ENCODE assay signal across 1 cellular context in the genomic region with DNA sequence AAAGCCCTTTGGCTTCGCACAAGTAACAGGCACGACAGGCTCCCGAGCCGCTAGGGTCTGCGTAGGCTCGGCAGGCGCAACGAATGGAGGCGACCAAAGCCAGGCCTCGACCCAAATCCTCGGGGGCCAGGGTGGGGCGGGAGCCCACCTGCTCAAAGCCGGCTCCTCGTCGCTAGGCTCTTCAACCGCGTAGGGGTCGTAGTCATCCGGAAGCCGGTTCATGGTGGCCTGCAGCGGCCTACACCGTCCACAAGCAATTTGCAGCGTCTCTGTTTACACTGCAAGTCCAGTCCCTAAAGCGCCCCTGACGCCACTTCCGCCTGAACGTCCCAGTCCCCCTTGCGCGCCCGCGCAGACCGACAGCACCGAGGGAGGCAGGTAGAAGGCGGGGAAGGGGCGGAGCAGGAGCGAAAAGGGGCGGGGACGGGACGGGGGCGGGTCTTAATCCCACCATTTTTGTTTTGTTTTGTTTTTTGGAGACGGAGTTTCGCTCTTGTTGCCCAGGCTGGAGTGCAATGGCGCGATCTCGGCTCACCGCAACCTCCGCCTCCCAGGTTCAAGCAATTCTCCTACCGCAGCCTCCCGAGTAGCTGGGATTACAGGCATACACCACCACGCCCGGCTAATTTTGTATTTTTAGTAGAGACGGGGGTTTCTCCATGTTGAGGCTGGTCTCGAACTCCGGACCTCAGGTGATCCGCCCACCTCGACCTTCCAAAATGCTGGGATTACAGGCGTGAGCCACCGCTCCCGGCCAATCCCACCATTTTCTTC.
A peak's percentile ranks its signal among the peaks of the same experiment; 100 is the strongest.
TF ChIP-seq lines count a peak whose summit lies in the region.

A gene with protein sequence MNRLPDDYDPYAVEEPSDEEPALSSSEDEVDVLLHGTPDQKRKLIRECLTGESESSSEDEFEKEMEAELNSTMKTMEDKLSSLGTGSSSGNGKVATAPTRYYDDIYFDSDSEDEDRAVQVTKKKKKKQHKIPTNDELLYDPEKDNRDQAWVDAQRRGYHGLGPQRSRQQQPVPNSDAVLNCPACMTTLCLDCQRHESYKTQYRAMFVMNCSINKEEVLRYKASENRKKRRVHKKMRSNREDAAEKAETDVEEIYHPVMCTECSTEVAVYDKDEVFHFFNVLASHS (minus strand): TSS at position 295 of the 774 bp plus-strand sequence. CDS start 73 bp downstream, at position 222.

TF ChIP-seq in GM12878, 131 proteins besides CTCF, POLR2A, EP300 and RAD21 (continued from another document and continues in another):
- TF ChIP-seq RB1 (IDR thresholded peaks at IDR 0.05; ENCODE audit: borderline replicate concordance) (0 out of 2 replicates have a peak, but pooled peaks have one; percentile 60), PAX8 (IDR thresholded peaks at IDR 0.05) (no peak), YY1 (IDR thresholded peaks at IDR 0.05; ENCODE audit: low read depth, low read length) (peak; percentile 25; the same call in 1 of the 2 replicates), TBL1XR1 (IDR thresholded peaks at IDR 0.05; ENCODE audit: low read depth, low read length) (0 out of 2 replicates have a peak, but pooled peaks have one; percentile 10), BRCA1 (IDR thresholded peaks at IDR 0.05; ENCODE audit: low read depth, low read length) (no peak), RFX5 (IDR thresholded peaks at IDR 0.05; ENCODE audit: low read depth, low read length) (no peak), POLR2AphosphoS2 (IDR thresholded peaks at IDR 0.05; ENCODE audit: low read depth, low read length) (peak; percentile 90), HCFC1 (IDR thresholded peaks at IDR 0.05; ENCODE audit: low read length) (peak; percentile 51), ZNF24 (IDR thresholded peaks at IDR 0.05) (no peak), CEBPB (IDR thresholded peaks at IDR 0.05; ENCODE audit: borderline replicate concordance in 1 of 2, low read depth in 2 of 2, low read length in 2 of 2) (no peak), CHD2 (IDR thresholded peaks at IDR 0.05; ENCODE audit: borderline replicate concordance, low read depth, low read length) (0 out of 2 replicates have a peak, but pooled peaks have one; percentile 30), PML (IDR thresholded peaks at IDR 0.05; ENCODE audit: low read length) (peak; percentile 50; the same call in 1 of the 2 replicates), BCL11A (IDR thresholded peaks at IDR 0.05; ENCODE audit: low read depth, low read length) (no peak), CREM (IDR thresholded peaks at IDR 0.05; ENCODE audit: low read depth) (peak; percentile 85), ATF7 (IDR thresholded peaks at IDR 0.05; ENCODE audit: low read depth) (peak; percentile 50), ZNF622 (IDR thresholded peaks at IDR 0.05) (no peak), SMARCA5 (IDR thresholded peaks at IDR 0.05) (peak; percentile 67), NR2F1 (conservative IDR thresholded peaks at IDR 0.05) (no peak), CBX5 (IDR thresholded peaks at IDR 0.05; ENCODE audit: low read depth) (no peak), TAF1 (IDR thresholded peaks at IDR 0.05; ENCODE audit: borderline replicate concordance, low read depth, low read length) (peak; percentile 40; the same call in 1 of the 2 replicates), PAX5 (IDR thresholded peaks at IDR 0.05; ENCODE audit: borderline replicate concordance, low read depth, low read length) (no peak), ASH2L (IDR thresholded peaks at IDR 0.05; ENCODE audit: borderline replicate concordance, low read depth) (no peak), IKZF1 (conservative IDR thresholded peaks at IDR 0.05) (peak; percentile 49), SPI1 (IDR thresholded peaks at IDR 0.05; ENCODE audit: borderline replicate concordance, insufficient read depth, low read depth, low read length) (peak; percentile 58), MEF2B (IDR thresholded peaks at IDR 0.05; ENCODE audit: partially characterized antibody, poor library complexity, severe bottlenecking) (peak; percentile 43), POLR2AphosphoS5 (IDR thresholded peaks at IDR 0.05; ENCODE audit: low read length) (peak; percentile 86), SREBF2 (IDR thresholded peaks at IDR 0.05; ENCODE audit: low read length) (no peak)
- TF ChIP-seq, protein P1, sequence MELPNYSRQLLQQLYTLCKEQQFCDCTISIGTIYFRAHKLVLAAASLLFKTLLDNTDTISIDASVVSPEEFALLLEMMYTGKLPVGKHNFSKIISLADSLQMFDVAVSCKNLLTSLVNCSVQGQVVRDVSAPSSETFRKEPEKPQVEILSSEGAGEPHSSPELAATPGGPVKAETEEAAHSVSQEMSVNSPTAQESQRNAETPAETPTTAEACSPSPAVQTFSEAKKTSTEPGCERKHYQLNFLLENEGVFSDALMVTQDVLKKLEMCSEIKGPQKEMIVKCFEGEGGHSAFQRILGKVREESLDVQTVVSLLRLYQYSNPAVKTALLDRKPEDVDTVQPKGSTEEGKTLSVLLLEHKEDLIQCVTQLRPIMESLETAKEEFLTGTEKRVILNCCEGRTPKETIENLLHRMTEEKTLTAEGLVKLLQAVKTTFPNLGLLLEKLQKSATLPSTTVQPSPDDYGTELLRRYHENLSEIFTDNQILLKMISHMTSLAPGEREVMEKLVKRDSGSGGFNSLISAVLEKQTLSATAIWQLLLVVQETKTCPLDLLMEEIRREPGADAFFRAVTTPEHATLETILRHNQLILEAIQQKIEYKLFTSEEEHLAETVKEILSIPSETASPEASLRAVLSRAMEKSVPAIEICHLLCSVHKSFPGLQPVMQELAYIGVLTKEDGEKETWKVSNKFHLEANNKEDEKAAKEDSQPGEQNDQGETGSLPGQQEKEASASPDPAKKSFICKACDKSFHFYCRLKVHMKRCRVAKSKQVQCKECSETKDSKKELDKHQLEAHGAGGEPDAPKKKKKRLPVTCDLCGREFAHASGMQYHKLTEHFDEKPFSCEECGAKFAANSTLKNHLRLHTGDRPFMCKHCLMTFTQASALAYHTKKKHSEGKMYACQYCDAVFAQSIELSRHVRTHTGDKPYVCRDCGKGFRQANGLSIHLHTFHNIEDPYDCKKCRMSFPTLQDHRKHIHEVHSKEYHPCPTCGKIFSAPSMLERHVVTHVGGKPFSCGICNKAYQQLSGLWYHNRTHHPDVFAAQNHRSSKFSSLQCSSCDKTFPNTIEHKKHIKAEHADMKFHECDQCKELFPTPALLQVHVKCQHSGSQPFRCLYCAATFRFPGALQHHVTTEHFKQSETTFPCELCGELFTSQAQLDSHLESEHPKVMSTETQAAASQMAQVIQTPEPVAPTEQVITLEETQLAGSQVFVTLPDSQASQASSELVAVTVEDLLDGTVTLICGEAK (IDR thresholded peaks at IDR 0.05; ENCODE audit: borderline replicate concordance), result peak; percentile 78; the same call in 1 of the 2 replicates
- TF ChIP-seq, protein P2, sequence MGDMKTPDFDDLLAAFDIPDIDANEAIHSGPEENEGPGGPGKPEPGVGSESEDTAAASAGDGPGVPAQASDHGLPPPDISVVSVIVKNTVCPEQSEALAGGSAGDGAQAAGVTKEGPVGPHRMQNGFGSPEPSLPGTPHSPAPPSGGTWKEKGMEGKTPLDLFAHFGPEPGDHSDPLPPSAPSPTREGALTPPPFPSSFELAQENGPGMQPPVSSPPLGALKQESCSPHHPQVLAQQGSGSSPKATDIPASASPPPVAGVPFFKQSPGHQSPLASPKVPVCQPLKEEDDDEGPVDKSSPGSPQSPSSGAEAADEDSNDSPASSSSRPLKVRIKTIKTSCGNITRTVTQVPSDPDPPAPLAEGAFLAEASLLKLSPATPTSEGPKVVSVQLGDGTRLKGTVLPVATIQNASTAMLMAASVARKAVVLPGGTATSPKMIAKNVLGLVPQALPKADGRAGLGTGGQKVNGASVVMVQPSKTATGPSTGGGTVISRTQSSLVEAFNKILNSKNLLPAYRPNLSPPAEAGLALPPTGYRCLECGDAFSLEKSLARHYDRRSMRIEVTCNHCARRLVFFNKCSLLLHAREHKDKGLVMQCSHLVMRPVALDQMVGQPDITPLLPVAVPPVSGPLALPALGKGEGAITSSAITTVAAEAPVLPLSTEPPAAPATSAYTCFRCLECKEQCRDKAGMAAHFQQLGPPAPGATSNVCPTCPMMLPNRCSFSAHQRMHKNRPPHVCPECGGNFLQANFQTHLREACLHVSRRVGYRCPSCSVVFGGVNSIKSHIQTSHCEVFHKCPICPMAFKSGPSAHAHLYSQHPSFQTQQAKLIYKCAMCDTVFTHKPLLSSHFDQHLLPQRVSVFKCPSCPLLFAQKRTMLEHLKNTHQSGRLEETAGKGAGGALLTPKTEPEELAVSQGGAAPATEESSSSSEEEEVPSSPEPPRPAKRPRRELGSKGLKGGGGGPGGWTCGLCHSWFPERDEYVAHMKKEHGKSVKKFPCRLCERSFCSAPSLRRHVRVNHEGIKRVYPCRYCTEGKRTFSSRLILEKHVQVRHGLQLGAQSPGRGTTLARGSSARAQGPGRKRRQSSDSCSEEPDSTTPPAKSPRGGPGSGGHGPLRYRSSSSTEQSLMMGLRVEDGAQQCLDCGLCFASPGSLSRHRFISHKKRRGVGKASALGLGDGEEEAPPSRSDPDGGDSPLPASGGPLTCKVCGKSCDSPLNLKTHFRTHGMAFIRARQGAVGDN (IDR thresholded peaks at IDR 0.05), result peak; percentile 86
- TF ChIP-seq, protein P3, sequence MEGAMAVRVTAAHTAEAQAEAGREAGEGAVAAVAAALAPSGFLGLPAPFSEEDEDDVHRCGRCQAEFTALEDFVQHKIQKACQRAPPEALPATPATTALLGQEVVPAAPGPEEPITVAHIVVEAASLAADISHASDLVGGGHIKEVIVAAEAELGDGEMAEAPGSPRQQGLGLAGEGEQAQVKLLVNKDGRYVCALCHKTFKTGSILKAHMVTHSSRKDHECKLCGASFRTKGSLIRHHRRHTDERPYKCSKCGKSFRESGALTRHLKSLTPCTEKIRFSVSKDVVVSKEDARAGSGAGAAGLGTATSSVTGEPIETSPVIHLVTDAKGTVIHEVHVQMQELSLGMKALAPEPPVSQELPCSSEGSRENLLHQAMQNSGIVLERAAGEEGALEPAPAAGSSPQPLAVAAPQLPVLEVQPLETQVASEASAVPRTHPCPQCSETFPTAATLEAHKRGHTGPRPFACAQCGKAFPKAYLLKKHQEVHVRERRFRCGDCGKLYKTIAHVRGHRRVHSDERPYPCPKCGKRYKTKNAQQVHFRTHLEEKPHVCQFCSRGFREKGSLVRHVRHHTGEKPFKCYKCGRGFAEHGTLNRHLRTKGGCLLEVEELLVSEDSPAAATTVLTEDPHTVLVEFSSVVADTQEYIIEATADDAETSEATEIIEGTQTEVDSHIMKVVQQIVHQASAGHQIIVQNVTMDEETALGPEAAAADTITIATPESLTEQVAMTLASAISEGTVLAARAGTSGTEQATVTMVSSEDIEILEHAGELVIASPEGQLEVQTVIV (IDR thresholded peaks at IDR 0.05; ENCODE audit: borderline replicate concordance, partially characterized antibody), result peak; percentile 22
- TF ChIP-seq, protein P4, sequence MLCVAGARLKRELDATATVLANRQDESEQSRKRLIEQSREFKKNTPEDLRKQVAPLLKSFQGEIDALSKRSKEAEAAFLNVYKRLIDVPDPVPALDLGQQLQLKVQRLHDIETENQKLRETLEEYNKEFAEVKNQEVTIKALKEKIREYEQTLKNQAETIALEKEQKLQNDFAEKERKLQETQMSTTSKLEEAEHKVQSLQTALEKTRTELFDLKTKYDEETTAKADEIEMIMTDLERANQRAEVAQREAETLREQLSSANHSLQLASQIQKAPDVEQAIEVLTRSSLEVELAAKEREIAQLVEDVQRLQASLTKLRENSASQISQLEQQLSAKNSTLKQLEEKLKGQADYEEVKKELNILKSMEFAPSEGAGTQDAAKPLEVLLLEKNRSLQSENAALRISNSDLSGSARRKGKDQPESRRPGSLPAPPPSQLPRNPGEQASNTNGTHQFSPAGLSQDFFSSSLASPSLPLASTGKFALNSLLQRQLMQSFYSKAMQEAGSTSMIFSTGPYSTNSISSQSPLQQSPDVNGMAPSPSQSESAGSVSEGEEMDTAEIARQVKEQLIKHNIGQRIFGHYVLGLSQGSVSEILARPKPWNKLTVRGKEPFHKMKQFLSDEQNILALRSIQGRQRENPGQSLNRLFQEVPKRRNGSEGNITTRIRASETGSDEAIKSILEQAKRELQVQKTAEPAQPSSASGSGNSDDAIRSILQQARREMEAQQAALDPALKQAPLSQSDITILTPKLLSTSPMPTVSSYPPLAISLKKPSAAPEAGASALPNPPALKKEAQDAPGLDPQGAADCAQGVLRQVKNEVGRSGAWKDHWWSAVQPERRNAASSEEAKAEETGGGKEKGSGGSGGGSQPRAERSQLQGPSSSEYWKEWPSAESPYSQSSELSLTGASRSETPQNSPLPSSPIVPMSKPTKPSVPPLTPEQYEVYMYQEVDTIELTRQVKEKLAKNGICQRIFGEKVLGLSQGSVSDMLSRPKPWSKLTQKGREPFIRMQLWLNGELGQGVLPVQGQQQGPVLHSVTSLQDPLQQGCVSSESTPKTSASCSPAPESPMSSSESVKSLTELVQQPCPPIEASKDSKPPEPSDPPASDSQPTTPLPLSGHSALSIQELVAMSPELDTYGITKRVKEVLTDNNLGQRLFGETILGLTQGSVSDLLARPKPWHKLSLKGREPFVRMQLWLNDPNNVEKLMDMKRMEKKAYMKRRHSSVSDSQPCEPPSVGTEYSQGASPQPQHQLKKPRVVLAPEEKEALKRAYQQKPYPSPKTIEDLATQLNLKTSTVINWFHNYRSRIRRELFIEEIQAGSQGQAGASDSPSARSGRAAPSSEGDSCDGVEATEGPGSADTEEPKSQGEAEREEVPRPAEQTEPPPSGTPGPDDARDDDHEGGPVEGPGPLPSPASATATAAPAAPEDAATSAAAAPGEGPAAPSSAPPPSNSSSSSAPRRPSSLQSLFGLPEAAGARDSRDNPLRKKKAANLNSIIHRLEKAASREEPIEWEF (IDR thresholded peaks at IDR 0.05; ENCODE audit: insufficient replicate concordance, low read depth, low read length), result no peak
- TF ChIP-seq, protein P5, sequence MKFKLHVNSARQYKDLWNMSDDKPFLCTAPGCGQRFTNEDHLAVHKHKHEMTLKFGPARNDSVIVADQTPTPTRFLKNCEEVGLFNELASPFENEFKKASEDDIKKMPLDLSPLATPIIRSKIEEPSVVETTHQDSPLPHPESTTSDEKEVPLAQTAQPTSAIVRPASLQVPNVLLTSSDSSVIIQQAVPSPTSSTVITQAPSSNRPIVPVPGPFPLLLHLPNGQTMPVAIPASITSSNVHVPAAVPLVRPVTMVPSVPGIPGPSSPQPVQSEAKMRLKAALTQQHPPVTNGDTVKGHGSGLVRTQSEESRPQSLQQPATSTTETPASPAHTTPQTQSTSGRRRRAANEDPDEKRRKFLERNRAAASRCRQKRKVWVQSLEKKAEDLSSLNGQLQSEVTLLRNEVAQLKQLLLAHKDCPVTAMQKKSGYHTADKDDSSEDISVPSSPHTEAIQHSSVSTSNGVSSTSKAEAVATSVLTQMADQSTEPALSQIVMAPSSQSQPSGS (IDR thresholded peaks at IDR 0.05; ENCODE audit: low read length), result no peak
- TF ChIP-seq, protein P6, sequence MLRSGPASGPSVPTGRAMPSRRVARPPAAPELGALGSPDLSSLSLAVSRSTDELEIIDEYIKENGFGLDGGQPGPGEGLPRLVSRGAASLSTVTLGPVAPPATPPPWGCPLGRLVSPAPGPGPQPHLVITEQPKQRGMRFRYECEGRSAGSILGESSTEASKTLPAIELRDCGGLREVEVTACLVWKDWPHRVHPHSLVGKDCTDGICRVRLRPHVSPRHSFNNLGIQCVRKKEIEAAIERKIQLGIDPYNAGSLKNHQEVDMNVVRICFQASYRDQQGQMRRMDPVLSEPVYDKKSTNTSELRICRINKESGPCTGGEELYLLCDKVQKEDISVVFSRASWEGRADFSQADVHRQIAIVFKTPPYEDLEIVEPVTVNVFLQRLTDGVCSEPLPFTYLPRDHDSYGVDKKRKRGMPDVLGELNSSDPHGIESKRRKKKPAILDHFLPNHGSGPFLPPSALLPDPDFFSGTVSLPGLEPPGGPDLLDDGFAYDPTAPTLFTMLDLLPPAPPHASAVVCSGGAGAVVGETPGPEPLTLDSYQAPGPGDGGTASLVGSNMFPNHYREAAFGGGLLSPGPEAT (IDR thresholded peaks at IDR 0.05; ENCODE audit: low read depth), result 0 out of 2 replicates have a peak, but pooled peaks have one; percentile 25
